In genomic region chr12:124588689-124589318, GRCh38 we compare ENCODE assay signal across 8 cellular contexts. TPM values are rescaled to one million over a fixed set of nuclear protein-coding genes. Genes with fewer than 3 reads are reported as not detected.
DNase-seq lines count a peak whose midpoint lies in the region; ATAC-seq, FAIRE-seq and TF ChIP-seq lines count a peak whose summit lies in the region.

No MANE protein-coding gene starts in this region.

- H3K4me1 ChIP-seq in lung (ENCODE audit: control insufficient read depth in 2 of 2, insufficient read depth in 2 of 2, low read length in 2 of 2) = peaks cover 3 to 5% of the 10 kb centered on the region in 2 donors

- ATAC-seq in lung (ENCODE audit: insufficient read depth, low FRiP score) (no peak), GM18520 (IDR thresholded peaks at IDR 0.05; ENCODE audit: unreplicated experiment) (no peak), HG03196 (IDR thresholded peaks at IDR 0.05; ENCODE audit: unreplicated experiment) (no peak), GM21786 (IDR thresholded peaks at IDR 0.05; ENCODE audit: unreplicated experiment) (no peak)

- peak overlapping the region; percentile 15 to 17 for H3K27ac ChIP-seq in lung (ENCODE audit: low read depth in 1 of 2, low read length in 1 of 2)

- no peaks in the 10 kb centered on the region for H3K9me3 ChIP-seq in lung (ENCODE audit: control insufficient read depth in 2 of 2, insufficient read depth in 1 of 2, low read length in 1 of 2)

- H3K27me3 ChIP-seq in lung (ENCODE audit: control insufficient read depth, insufficient read depth) = no peaks in the 10 kb centered on the region

- DNase-seq in A172 (ENCODE audit: low spot score) (peak; percentile 75), HTR-8/SVneo (ENCODE audit: insufficient read length, low spot score) (peak; percentile 51), astrocyte of the spinal cord (ENCODE audit: low read depth, low spot score) (peak; percentile 81), lung (ENCODE audit: low spot score) (no peak), T-helper 1 cell (no peak)

- no peak for TF ChIP-seq CTCF in astrocyte of the spinal cord (IDR thresholded peaks at IDR 0.05; ENCODE audit: low read depth, low read length)
- TF ChIP-seq CTCF in lung (IDR thresholded peaks at IDR 0.05; ENCODE audit: control extremely low read depth, extremely low read depth) = no peak

- H3K36me3 ChIP-seq in lung (ENCODE audit: control insufficient read depth in 2 of 2, insufficient read depth in 2 of 2, low read length in 2 of 2) = no peaks in the 10 kb centered on the region

- in situ Hi-C loops in astrocyte of the spinal cord (cut with HindIII; ENCODE audit: low sequenced_read_pairs) = no loop called here

- no peak overlapping the region for H3K4me3 ChIP-seq in astrocyte of the spinal cord (ENCODE audit: low read depth, low read length)
- no peak overlapping the region for H3K4me3 ChIP-seq in lung

- FAIRE-seq in HTR-8/SVneo (lab: Jason Lieb, UNC) = no peak

- 21 to 34% methylated on average over 9 of the region's 9 CpGs for WGBS in lung, 2 donors

RNA-seq across cellular contexts. Expression of gene NCOR2, which starts 21.4 kb away (rescaled TPM):
- 32.9 and 33.3 TPM in 2 replicates for total RNA-seq in A172 (2014; rRNA removed; shearing (Covaris generic))
- 100 to 1,000 TPM; 166 to 361 TPM for total RNA-seq in lung
- 10 to 100 TPM; 81.4 to 98.7 TPM for polyA plus RNA-seq in lung

Comparison
In these comparisons a context has a peak if more than half of its experiments do, and no peak if none do; other contexts are left out.
1. DNase-seq: peak in A172 (single experiment), HTR-8/SVneo (single experiment) and astrocyte of the spinal cord (single experiment); none in lung (single experiment) and T-helper 1 cell (0 of 5).